ENCODE assay signal across 23 cellular contexts in genomic region chr20:13035399-13036173, GRCh38. TPM values are rescaled to one million over a fixed set of nuclear protein-coding genes. Genes with fewer than 3 reads are reported as not detected.
"Had no signal": no experiment of that assay in that cellular context is flagged by ENCODE, and none has a peak within 500 bp of the region (broad histone marks: within the 10 kb centered on the region; RNA-seq: fewer than 3 reads in every experiment).

No MANE protein-coding gene starts in this region.

- H3K27ac ChIP-seq: dorsolateral prefrontal cortex, heart left ventricle, lower lobe of right lung, parathyroid adenoma, psoas muscle, testis, tibial nerve, upper lobe of right lung, vagina had no signal

- FAIRE-seq: frontal cortex had no signal

- DNase-seq: cortex of kidney; dorsolateral prefrontal cortex; effector CD8-positive, alpha-beta T cell; heart left ventricle; hypothalamus; islet precursor cell; lower lobe of right lung; occipital lobe; psoas muscle; retina; stimulated activated CD4-positive, alpha-beta T cell treated with anti-CD3 and anti-CD28 coated beads, Interleukin-2, amount 100 ng/mL, for 24 hours; stimulated activated CD4-positive, alpha-beta T cell treated with anti-CD3 and anti-CD28 coated beads, Interleukin-4, amount 100 ng/mL, for 4 hours; stimulated activated naive B cell treated with anti-CD40 and anti-IgM and Interleukin-4, amounts not matched to agents 10 μg/mL and 1 μg/mL and 100 μg/mL, for 72 hours; stimulated activated naive CD8-positive, alpha-beta T cell treated with anti-CD3 and anti-CD28 coated beads, Interleukin-15, amount 100 ng/mL, for 72 hours; testis; upper lobe of right lung had no signal

- H3K27me3 ChIP-seq: dorsolateral prefrontal cortex, heart left ventricle, testis, tibial nerve, upper lobe of right lung, vagina had no signal

- H3K9me3 ChIP-seq: heart left ventricle, lower lobe of right lung, psoas muscle, testis, tibial nerve, upper lobe of right lung, vagina had no signal

- H2AFZ ChIP-seq: parathyroid adenoma had no signal

- ATAC-seq: esophagus mucosa; heart left ventricle; lower lobe of right lung; natural killer cell treated with Interleukin-12 subunit alpha and Interleukin-12 subunit beta and Interleukin-15 and Interleukin-18, amount 100 ng/mL, for 72 hours; psoas muscle; sciatic nerve; stimulated activated naive B cell treated with anti-CD40 and anti-IgM and Interleukin-4, amounts not matched to agents 10 μg/mL and 1 μg/mL and 100 μg/mL, for 72 hours; stimulated activated naive CD8-positive, alpha-beta T cell treated with anti-CD3 and anti-CD28 coated beads, Interleukin-15, amount 100 ng/mL, for 72 hours; upper lobe of right lung had no signal

- H3K36me3 ChIP-seq: heart left ventricle, lower lobe of right lung, tibial nerve, upper lobe of right lung, vagina had no signal

- H3K4me3 ChIP-seq: dorsolateral prefrontal cortex, heart left ventricle, lower lobe of right lung, psoas muscle, testis, tibial nerve, upper lobe of right lung, vagina had no signal

- H3K9ac ChIP-seq: parathyroid adenoma had no signal

- H3K4me1 ChIP-seq: heart left ventricle, lower lobe of right lung, parathyroid adenoma, psoas muscle, testis, tibial nerve, upper lobe of right lung, vagina had no signal

RNA-seq across cellular contexts. Expression of gene SPTLC3, which starts 26.8 kb away (rescaled TPM):
- total RNA-seq: natural killer cell treated with Interleukin-12 subunit alpha and Interleukin-12 subunit beta and Interleukin-15 and Interleukin-18, amount 100 ng/mL, for 72 hours had no signal
